Comparison of ENCODE assay signal across 13 cellular contexts in genomic region chr9:32427111-32427873, GRCh38. TPM values are rescaled to one million over a fixed set of nuclear protein-coding genes. Genes with fewer than 3 reads are reported as not detected.
DNase-seq lines count a peak whose midpoint lies in the region; ATAC-seq, FAIRE-seq and TF ChIP-seq lines count a peak whose summit lies in the region.
"Had no signal": no experiment of that assay in that cellular context is flagged by ENCODE, and none has a peak within 500 bp of the region (broad histone marks: within the 10 kb centered on the region; RNA-seq: fewer than 3 reads in every experiment).

No MANE protein-coding gene starts in this region.

- in situ Hi-C loops in GM23248 (cut with MboI) = no loop called here

- FAIRE-seq in pancreas (lab: Jason Lieb, UNC) (no peak), urothelium cell line (lab: Jason Lieb, UNC) (no peak)

- peak; percentile 18 for DNase-seq in GM23248
- DNase-seq in RWPE2 (ENCODE audit: low spot score) = no peak
- peak; percentile 5 for DNase-seq in fibroblast of gingiva (ENCODE audit: low read depth)
- peak in 4 of 6 donors; percentile 51 to 74 (median 63) for DNase-seq in pancreas
- no peak for DNase-seq in NCI-H2171 (lab: John Stamatoyannopoulos, UW)
- DNase-seq in urothelium cell line (ENCODE audit: low spot score) = no peak
- DNase-seq: activated CD4-positive, alpha-beta T cell treated with anti-CD3 and anti-CD28 coated beads, Interleukin-2, amount 50 U/mL, for 1 hour; heart right ventricle; NCI-H1105 treated with DMSO at 0.1 percent for 48 hours had no signal

- intact Hi-C loops in pancreas (cut with DNase I) = loop anchor here in 1 of 3 donors (5.0 kb wide), 1 partner anchor 35 kb away; no protein-coding TSS in a partner anchor

- no peaks in the 10 kb centered on the region for H3K79me2 ChIP-seq in GM23248 (ENCODE audit: insufficient read depth)

- H2AFZ ChIP-seq in GM23248 = no peak overlapping the region

- 88 to 91% methylated on average over 8 of the region's 8 CpGs for WGBS in GM23248 (ENCODE audit: low coverage in 1 of 2, low lambda C conversion rate in 2 of 2, missing lambda C conversion rate in 2 of 2), 2 experiments
- 44 to 47% methylated on average over 8 of the region's 8 CpGs for WGBS in pancreas, 2 donors

- no peaks in the 10 kb centered on the region for H3K27me3 ChIP-seq in GM23248 (replicated peaks; ENCODE audit: insufficient read depth)
- no peaks in the 10 kb centered on the region for H3K27me3 ChIP-seq in RWPE2 (ENCODE audit: insufficient read depth, poor library complexity, severe bottlenecking)
- H3K27me3 ChIP-seq in pancreas = no peaks in the 10 kb centered on the region
- H3K27me3 ChIP-seq: heart right ventricle, vagina had no signal

- peaks cover 41% of the 10 kb centered on the region for H3K4me1 ChIP-seq in GM23248 (ENCODE audit: insufficient read depth)
- H3K4me1 ChIP-seq in RWPE2 (ENCODE audit: insufficient read depth, poor library complexity, severe bottlenecking) = peaks cover 40% of the 10 kb centered on the region
- H3K4me1 ChIP-seq in pancreas = peaks cover 9 to 21% (median 13%) of the 10 kb centered on the region in 3 donors
- H3K4me1 ChIP-seq: vagina had no signal

- H4K20me1 ChIP-seq in GM23248 (ENCODE audit: insufficient read depth) = no peaks in the 10 kb centered on the region

- H3K4me3 ChIP-seq in GM23248 = no peak overlapping the region
- H3K4me3 ChIP-seq in RWPE2 (ENCODE audit: severe bottlenecking) = no peak overlapping the region
- no peak overlapping the region for H3K4me3 ChIP-seq in pancreas
- H3K4me3 ChIP-seq: heart right ventricle, vagina had no signal

- H3K9me3 ChIP-seq in GM23248 (ENCODE audit: low read depth) (no peaks in the 10 kb centered on the region), RWPE2 (ENCODE audit: severe bottlenecking) (no peaks in the 10 kb centered on the region), pancreas (no peaks in the 10 kb centered on the region)
- H3K9me3 ChIP-seq: heart right ventricle, vagina had no signal

- peaks cover 60% of the 10 kb centered on the region for H3F3A ChIP-seq in GM23248 (ENCODE audit: insufficient read depth)

- no peaks in the 10 kb centered on the region for H3K9me2 ChIP-seq in GM23248 (ENCODE audit: insufficient read depth)

- peaks cover 36% of the 10 kb centered on the region for H3K36me3 ChIP-seq in GM23248 (ENCODE audit: low read depth)
- H3K36me3 ChIP-seq in RWPE2 (ENCODE audit: low read depth) = peaks cover 47% of the 10 kb centered on the region
- peaks cover 0 to 35% (median 2%) of the 10 kb centered on the region in 3 donors for H3K36me3 ChIP-seq in pancreas

- TF ChIP-seq CTCF in RWPE2 (IDR thresholded peaks at IDR 0.05; ENCODE audit: poor library complexity, severe bottlenecking) (no peak), pancreas (IDR thresholded peaks at IDR 0.05) (no peak)

- H3K27ac ChIP-seq in GM23248 (peak overlapping the region; percentile 55), RWPE2 (ENCODE audit: poor library complexity, severe bottlenecking) (peak overlapping the region; percentile 60), pancreas (peak overlapping the region in 2 of 4 donors; percentile 75 to 77)
- H3K27ac ChIP-seq: heart right ventricle, vagina had no signal

- H3K9ac ChIP-seq in GM23248 = no peak overlapping the region

- H3K4me2 ChIP-seq in GM23248 (ENCODE audit: unreplicated experiment) = peak overlapping the region; percentile 24

- ATAC-seq in RWPE2 (ENCODE audit: low read depth) (no peak), pancreas (peak; percentile 87 to 93 (median 90)), HG03097 (IDR thresholded peaks at IDR 0.05; ENCODE audit: low FRiP score, unreplicated experiment) (no peak), HG03378 (IDR thresholded peaks at IDR 0.05; ENCODE audit: unreplicated experiment) (no peak)
- ATAC-seq: HCT116 had no signal

RNA-seq across cellular contexts. Expression of gene ACO1, which starts 42.8 kb away (rescaled TPM):
- total RNA-seq in GM23248 (2014; rRNA removed; shearing (Covaris generic)) = 79.5 and 84.1 TPM in 2 replicates
- 72.0 and 76.7 TPM in 2 replicates for polyA plus RNA-seq in GM23248 (2016; fragmentation: Nextera tagmentation; extraction: Ambion mirVana)
- total RNA-seq in pancreas = 10 to 100 TPM; 27.0 to 35.6 (median 31.2) TPM
- 10 to 100 TPM in 1 of 2 donors, 1 to 10 TPM in 1; 8.7 to 13.1 TPM for polyA plus RNA-seq in pancreas

Comparison
In these comparisons a context has a peak if more than half of its experiments do, and no peak if none do; other contexts are left out.
1. DNase-seq: peak in GM23248 (single experiment), fibroblast of gingiva (single experiment) and pancreas (4 of 6); none in RWPE2 (single experiment), NCI-H2171 (single experiment) and urothelium cell line (single experiment).
2. ATAC-seq: peak in pancreas (4 of 4); none in RWPE2 (single experiment), HG03097 (single experiment) and HG03378 (single experiment).